Comparison of ENCODE assay signal across 27 cellular contexts in genomic region chr22:47128216-47129215, GRCh38.
A peak's percentile ranks its signal among the peaks of the same experiment; 100 is the strongest.
DNase-seq lines count a peak whose midpoint lies in the region; ATAC-seq and TF ChIP-seq lines count a peak whose summit lies in the region.
"Had no signal": no experiment of that assay in that cellular context is flagged by ENCODE, and none has a peak within 500 bp of the region (broad histone marks: within the 10 kb centered on the region; RNA-seq: fewer than 3 reads in every experiment).

No MANE protein-coding gene starts in this region.

- H3K27me3 ChIP-seq in osteoblast (ENCODE audit: insufficient read depth, low read length) (no peaks in the 10 kb centered on the region), stomach (no peaks in the 10 kb centered on the region)
- H3K27me3 ChIP-seq: BLaER1 treated with 17β-estradiol and CSF1 and Interleukin-3, amounts not matched to agents 10 nM and 100 nM; brain microvascular endothelial cell; gastrocnemius medialis; pancreas; tibial artery had no signal

- H3K4me3 Mint-ChIP-seq in stimulated activated naive CD8-positive, alpha-beta T cell treated with anti-CD3 and anti-CD28 coated beads, Interleukin-15, amount 100 ng/mL, for 72 hours = no peak overlapping the region
- H3K4me3 Mint-ChIP-seq in WTC11 = no peak overlapping the region
- H3K4me3 Mint-ChIP-seq: activated CD4-positive, alpha-beta T cell treated with anti-CD3 and anti-CD28 coated beads, Interleukin-2, amount 10 ng/mL, durations not matched to agents 24 days and 14 days; activated T-cell treated with anti-CD3 and anti-CD28 coated beads, Interleukin-2, amount 50 U/mL, for 24 hours had no signal

- CTCF ChIA-PET in WTC11 (lab: Charles Lee) = no interaction called here

- POLR2A ChIA-PET in WTC11 (lab: Charles Lee) = no interaction called here

- H3K4me2 ChIP-seq in osteoblast (ENCODE audit: insufficient read depth, low read length) = no peak overlapping the region

- no peaks in the 10 kb centered on the region for H3K36me3 ChIP-seq in osteoblast (ENCODE audit: insufficient read depth, low read length)
- H3K36me3 ChIP-seq in stomach = peaks cover 0 to 8% (median 3%) of the 10 kb centered on the region in 4 donors
- H3K36me3 ChIP-seq: brain microvascular endothelial cell, gastrocnemius medialis, pancreas, tibial artery had no signal

- peaks cover 18% of the 10 kb centered on the region for H3K4me1 Mint-ChIP-seq in stimulated activated naive CD8-positive, alpha-beta T cell treated with anti-CD3 and anti-CD28 coated beads, Interleukin-15, amount 100 ng/mL, for 72 hours
- H3K4me1 Mint-ChIP-seq in WTC11 = peaks cover 10% of the 10 kb centered on the region

- H3K4me1 ChIP-seq in osteoblast (ENCODE audit: insufficient read depth, low read length) (no peaks in the 10 kb centered on the region), stomach (peaks cover 0 to 7% (median 0%) of the 10 kb centered on the region in 4 donors)
- H3K4me1 ChIP-seq: gastrocnemius medialis, pancreas, tibial artery had no signal

- H3K36me3 Mint-ChIP-seq in WTC11 = peaks cover 4% of the 10 kb centered on the region; the same call in 1 of the 2 replicates

- TF ChIP-seq CTCF in WTC11 (IDR thresholded peaks at IDR 0.05) = no peak
- no peak for TF ChIP-seq CTCF in osteoblast (IDR thresholded peaks at IDR 0.05; ENCODE audit: extremely low read depth, low read depth, low read length)
- TF ChIP-seq CTCF in stomach (IDR thresholded peaks at IDR 0.05) = no peak

- no peaks in the 10 kb centered on the region for H3K9me3 ChIP-seq in osteoblast (ENCODE audit: low read depth, low read length)
- no peaks in the 10 kb centered on the region for H3K9me3 ChIP-seq in stomach
- H3K9me3 ChIP-seq: BLaER1 treated with 17β-estradiol and CSF1 and Interleukin-3, amounts not matched to agents 10 nM and 100 nM; gastrocnemius medialis; pancreas; tibial artery had no signal

- H3K27ac Mint-ChIP-seq in stimulated activated naive CD8-positive, alpha-beta T cell treated with anti-CD3 and anti-CD28 coated beads, Interleukin-15, amount 100 ng/mL, for 72 hours = peak overlapping the region; percentile 27 to 59
- H3K27ac Mint-ChIP-seq in WTC11 = peak overlapping the region; percentile 15
- H3K27ac Mint-ChIP-seq: activated CD4-positive, alpha-beta T cell treated with anti-CD3 and anti-CD28 coated beads, Interleukin-2, amount 10 ng/mL, durations not matched to agents 24 days and 14 days; activated T-cell treated with anti-CD3 and anti-CD28 coated beads, Interleukin-2, amount 50 U/mL, for 24 hours had no signal

- H3K4me3 ChIP-seq in osteoblast (ENCODE audit: insufficient read depth, low read length) = no peak overlapping the region
- H3K4me3 ChIP-seq in stomach = no peak overlapping the region
- H3K4me3 ChIP-seq: BLaER1 treated with 17β-estradiol and CSF1 and Interleukin-3, amounts not matched to agents 10 nM and 100 nM; gastrocnemius medialis; GM23248; pancreas; tibial artery had no signal

- H4K20me1 ChIP-seq in osteoblast (ENCODE audit: insufficient read depth, low read length) = peaks cover 8% of the 10 kb centered on the region

- no peaks in the 10 kb centered on the region for H3K79me2 ChIP-seq in osteoblast (ENCODE audit: insufficient read depth, low read length)

- no peak for TF ChIP-seq EP300 in stomach (IDR thresholded peaks at IDR 0.05)

- no peak overlapping the region for H2AFZ ChIP-seq in osteoblast (ENCODE audit: low read length)
- H2AFZ ChIP-seq: GM23248 had no signal

- no peak for DNase-seq in stimulated activated naive CD8-positive, alpha-beta T cell treated with anti-CD3 and anti-CD28 coated beads, Interleukin-15, amount 100 ng/mL, for 72 hours
- no peak for DNase-seq in stimulated activated naive CD8-positive, alpha-beta T cell treated with anti-CD3 and anti-CD28 coated beads, Interleukin-15, Interleukin-2, amounts not matched to agents 100 U/mL and 50 U/mL, for 24 hours
- no peak for DNase-seq in WTC11 (ENCODE audit: low spot score)
- DNase-seq in osteoblast (ENCODE audit: insufficient read length, low spot score, missing footprints) = peak; percentile 65
- no peak for DNase-seq in NCI-H1105 (lab: John Stamatoyannopoulos, UW)
- no peak for DNase-seq in T-helper 9 cell
- no peak for DNase-seq in stomach
- DNase-seq: activated CD4-positive, alpha-beta T cell treated with anti-CD3 and anti-CD28 coated beads, Interleukin-2, amount 10 ng/mL, durations not matched to agents 24 days and 14 days; activated effector memory CD4-positive, alpha-beta T cell treated with anti-CD3 and anti-CD28 coated beads, Interleukin-2, amount 50 U/mL, for 16 hours; activated T-cell treated with anti-CD3 and anti-CD28 coated beads, Interleukin-2, amount 50 U/mL, for 24 hours; brain microvascular endothelial cell; COR-L47; gastrocnemius medialis; GM23248; Karpas-422; kidney glomerular epithelial cell; mammary epithelial cell; NCI-H1436 treated with DMSO at 0.1 percent for 48 hours; NCI-H2081 treated with DMSO at 0.1 percent for 48 hours; NCI-H774; SIG-M5; small intestine had no signal

- H3K27me3 Mint-ChIP-seq in stimulated activated naive CD8-positive, alpha-beta T cell treated with anti-CD3 and anti-CD28 coated beads, Interleukin-15, amount 100 ng/mL, for 72 hours = no peaks in the 10 kb centered on the region
- no peaks in the 10 kb centered on the region for H3K27me3 Mint-ChIP-seq in WTC11 (ENCODE audit: low read depth)
- H3K27me3 Mint-ChIP-seq: activated CD4-positive, alpha-beta T cell treated with anti-CD3 and anti-CD28 coated beads, Interleukin-2, amount 10 ng/mL, durations not matched to agents 24 days and 14 days; activated T-cell treated with anti-CD3 and anti-CD28 coated beads, Interleukin-2, amount 50 U/mL, for 24 hours had no signal

- intact Hi-C loops in stomach (cut with DNase I; ENCODE audit: low total_unique reads) = no loop called here

- WGBS in stomach, 5 donors = 92 to 96% (median 94%) methylated on average over 26 to 27 of the region's 28 CpGs

- H3K27ac ChIP-seq in osteoblast (ENCODE audit: low read depth, low read length) (no peak overlapping the region), stomach (no peak overlapping the region)
- H3K27ac ChIP-seq: BLaER1 treated with 17β-estradiol and CSF1 and Interleukin-3, amounts not matched to agents 10 nM and 100 nM; brain microvascular endothelial cell; gastrocnemius medialis; GM23248; pancreas; tibial artery had no signal

- TF ChIP-seq POLR2A in stomach (IDR thresholded peaks at IDR 0.05) = no peak

- no peak for ATAC-seq in stimulated activated naive CD8-positive, alpha-beta T cell treated with anti-CD3 and anti-CD28 coated beads, Interleukin-15, amount 100 ng/mL, for 72 hours
- ATAC-seq in stimulated activated naive CD8-positive, alpha-beta T cell treated with anti-CD3 and anti-CD28 coated beads, Interleukin-15, Interleukin-2, amounts not matched to agents 100 U/mL and 50 U/mL, for 24 hours = no peak
- no peak for ATAC-seq in WTC11
- ATAC-seq: gastrocnemius medialis, HepG2, Panc1, pancreas had no signal

- no peaks in the 10 kb centered on the region for H3K9me3 Mint-ChIP-seq in stimulated activated naive CD8-positive, alpha-beta T cell treated with anti-CD3 and anti-CD28 coated beads, Interleukin-15, amount 100 ng/mL, for 72 hours
- H3K9me3 Mint-ChIP-seq in WTC11 = no peaks in the 10 kb centered on the region
- H3K9me3 Mint-ChIP-seq: activated CD4-positive, alpha-beta T cell treated with anti-CD3 and anti-CD28 coated beads, Interleukin-2, amount 10 ng/mL, durations not matched to agents 24 days and 14 days; activated T-cell treated with anti-CD3 and anti-CD28 coated beads, Interleukin-2, amount 50 U/mL, for 24 hours had no signal

TF ChIP-seq in WTC11, 78 proteins besides CTCF, POLR2A, EP300 and RAD21 (continues in another document):
- TF ChIP-seq ARID4B (CRISPR knock-in tag; IDR thresholded peaks at IDR 0.05; ENCODE audit: borderline replicate concordance) (no peak), NR1H2 (CRISPR knock-in tag; IDR thresholded peaks at IDR 0.05) (no peak), ZNF232 (CRISPR knock-in tag; IDR thresholded peaks at IDR 0.05) (no peak), SMAD4 (CRISPR knock-in tag; IDR thresholded peaks at IDR 0.05) (no peak)
